8 cellular contexts compared by ENCODE assay signal in the genomic region with DNA sequence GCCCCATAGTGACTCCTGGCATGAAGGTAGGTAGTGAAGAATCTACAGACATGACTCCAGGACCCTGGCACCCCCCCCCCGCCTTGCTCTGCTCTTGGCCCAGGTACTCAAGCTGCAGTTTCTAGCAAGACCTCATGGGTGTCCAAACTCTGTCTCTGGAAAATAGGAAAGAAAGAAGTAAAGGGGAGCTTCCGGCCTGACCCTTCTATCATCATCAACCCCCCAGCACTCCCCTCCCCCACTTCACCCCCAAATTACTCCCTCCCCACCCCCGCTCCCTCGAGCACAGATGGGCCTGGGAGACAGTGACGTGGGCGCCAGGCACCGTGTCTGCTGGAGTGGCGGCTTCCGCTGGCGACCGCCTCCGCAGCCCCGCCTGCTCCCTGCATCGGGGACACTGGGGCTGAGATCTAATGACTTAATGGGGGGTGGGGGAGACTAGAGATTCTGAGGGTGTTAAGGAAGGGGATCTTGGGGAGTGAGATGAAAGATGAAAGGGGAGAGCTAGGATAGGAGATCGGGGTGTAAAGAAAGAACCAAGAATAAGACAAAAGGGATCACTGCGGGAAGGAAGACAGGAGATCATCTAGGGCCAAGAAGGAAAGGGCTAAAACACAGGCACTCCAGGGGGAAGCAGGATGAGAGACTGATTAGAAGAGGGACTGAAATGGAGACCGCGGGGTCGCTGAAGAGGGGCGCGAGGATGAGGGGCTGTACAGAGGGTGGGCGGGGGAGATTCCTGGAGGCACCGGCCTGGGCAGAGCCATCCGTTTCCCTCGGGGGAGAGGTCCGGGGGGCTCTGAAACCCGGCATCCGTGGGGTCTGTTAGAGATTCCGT. TPM values are rescaled to one million over a fixed set of nuclear protein-coding genes. Genes with fewer than 3 reads are reported as not detected.
DNase-seq lines count a peak whose midpoint lies in the region; ATAC-seq and TF ChIP-seq lines count a peak whose summit lies in the region.

No MANE protein-coding gene starts in this region.

- TSS peak; percentile 85 for BruUV-seq in mammary epithelial cell (replicated peaks; lab: Mats Ljungman, UMichigan)

- no peaks in the 10 kb centered on the region for H3K36me3 ChIP-seq in RWPE2 (ENCODE audit: low read depth)
- no peaks in the 10 kb centered on the region for H3K36me3 ChIP-seq in mammary epithelial cell (ENCODE audit: insufficient read depth, low read length)

- 14% methylated on average over 11 of the region's 29 CpGs for WGBS in mammary epithelial cell (ENCODE audit: low coverage, missing lambda C conversion rate)

- DNase-seq in GM12865 (ENCODE audit: low read depth) (peak; percentile 54), RWPE2 (ENCODE audit: low spot score) (peak; percentile 38), mammary epithelial cell (no peak), left kidney (ENCODE audit: low read depth, low spot score) (peak; percentile 47), HK-2 (ENCODE audit: unreplicated experiment) (no peak)
- DNase-seq in stimulated activated CD4-positive, alpha-beta T cell treated with anti-CD3 and anti-CD28 coated beads, Interleukin-4, amount 100 ng/mL, for 24 hours, result peak; percentile 33

- H3K4me3 ChIP-seq in GM12865 (ENCODE audit: low read depth, low read length), result peak overlapping the region; percentile 58
- H3K4me3 ChIP-seq in RWPE2 (ENCODE audit: severe bottlenecking), result peak overlapping the region; percentile 49
- peak overlapping the region; percentile 41 to 50 (median 49) for H3K4me3 ChIP-seq in mammary epithelial cell (replicated peaks in 1 of 3; ENCODE audit: insufficient read depth in 1 of 3, low read depth in 2 of 3, low read length in 3 of 3)

- H3K4me1 ChIP-seq in RWPE2 (ENCODE audit: insufficient read depth, poor library complexity, severe bottlenecking) (peaks cover 36% of the 10 kb centered on the region), mammary epithelial cell (ENCODE audit: insufficient read depth, low read length) (peaks cover 41% of the 10 kb centered on the region)

- dilution Hi-C loops in mammary epithelial cell (cut with HindIII; ENCODE audit: low sequenced_read_pairs), result no loop called here

- peak overlapping the region; percentile 37 for H3K9ac ChIP-seq in mammary epithelial cell (ENCODE audit: insufficient read depth, low read length)

- intact Hi-C loops in mammary epithelial cell (cut with micrococcal nuclease), result no loop called here

- TF ChIP-seq CTCF in GM12865 (IDR thresholded peaks at IDR 0.05; ENCODE audit: insufficient read depth, low read depth, low read length, missing control alignments) (no peak), RWPE2 (IDR thresholded peaks at IDR 0.05; ENCODE audit: poor library complexity, severe bottlenecking) (no peak), mammary epithelial cell (conservative IDR thresholded peaks at IDR 0.05 in 1 of 2, IDR thresholded peaks at IDR 0.05 in 1 of 2; ENCODE audit: extremely low read depth in 1 of 2, insufficient read depth in 1 of 2, low read depth in 1 of 2, low read length in 2 of 2) (no peak)

- CTCF ChIA-PET in mammary epithelial cell (lab: Charles Lee; ENCODE audit: low non-redundant PET), result no interaction called here

- no peaks in the 10 kb centered on the region for H4K20me1 ChIP-seq in mammary epithelial cell (ENCODE audit: insufficient read depth, low read length)

- peak overlapping the region; percentile 86 for H2AFZ ChIP-seq in mammary epithelial cell (ENCODE audit: low read depth, low read length)

- H3K4me2 ChIP-seq in mammary epithelial cell (ENCODE audit: insufficient read depth, low read depth, low read length), result peak overlapping the region; percentile 72

- in situ Hi-C loops in mammary epithelial cell (cut with MboI; ENCODE audit: low sequenced_read_pairs in 2 of 2), result loop anchor here in 1 of 2 donors (10.0 kb wide), 1 partner anchor 94 kb away; a partner anchor contains a TSS

- no peaks in the 10 kb centered on the region for H3K79me2 ChIP-seq in mammary epithelial cell (ENCODE audit: insufficient read depth, low read length)

- H3K27me3 ChIP-seq in RWPE2 (ENCODE audit: insufficient read depth, poor library complexity, severe bottlenecking), result no peaks in the 10 kb centered on the region
- no peaks in the 10 kb centered on the region for H3K27me3 ChIP-seq in mammary epithelial cell (ENCODE audit: insufficient read depth, low read length)

- ATAC-seq in RWPE2 (ENCODE audit: low read depth) (no peak), GM21390 (IDR thresholded peaks at IDR 0.05; ENCODE audit: unreplicated experiment) (no peak), HG02852 (IDR thresholded peaks at IDR 0.05; ENCODE audit: unreplicated experiment) (no peak)

- H3K9me3 ChIP-seq in RWPE2 (ENCODE audit: severe bottlenecking), result no peaks in the 10 kb centered on the region
- no peaks in the 10 kb centered on the region for H3K9me3 ChIP-seq in mammary epithelial cell (replicated peaks; ENCODE audit: insufficient read depth, low read length)

- peak overlapping the region; percentile 83 for H3K27ac ChIP-seq in RWPE2 (ENCODE audit: poor library complexity, severe bottlenecking)
- H3K27ac ChIP-seq in mammary epithelial cell (ENCODE audit: insufficient read depth, low read depth, low read length), result peak overlapping the region; percentile 52

RNA-seq across cellular contexts. Expression of gene DNAJB5, which starts 1.1 kb away (rescaled TPM):
- total RNA-seq in mammary epithelial cell, result 10 to 100 TPM in 1 of 2 donors, 1 to 10 TPM in 1; 8.4 to 10.0 TPM
- 3.4 TPM for polyA plus RNA-seq in mammary epithelial cell
- polyA minus RNA-seq in mammary epithelial cell, result 3.9 TPM

RNA-seq across cellular contexts. Expression of gene PHF24, which starts 30.4 kb away (rescaled TPM):
- under 1 TPM; under 0.01 to 0.24 TPM for total RNA-seq in mammary epithelial cell
- polyA plus RNA-seq in mammary epithelial cell, result 0.07 TPM
- polyA minus RNA-seq in mammary epithelial cell, result not detected

Comparison
In these comparisons a context has a peak if more than half of its experiments do, and no peak if none do; other contexts are left out.
1. DNase-seq: peak in GM12865 (single experiment), RWPE2 (single experiment), left kidney (single experiment) and stimulated activated CD4-positive, alpha-beta T cell treated with anti-CD3 and anti-CD28 coated beads, Interleukin-4, amount 100 ng/mL, for 24 hours (single experiment); none in mammary epithelial cell (single experiment) and HK-2 (single experiment).
2. Peak in every context shown above with its lines, with median percentiles within 50 percentile points of each other: H3K4me3 ChIP-seq.